28 cellular contexts compared by ENCODE assay signal in the genomic region with DNA sequence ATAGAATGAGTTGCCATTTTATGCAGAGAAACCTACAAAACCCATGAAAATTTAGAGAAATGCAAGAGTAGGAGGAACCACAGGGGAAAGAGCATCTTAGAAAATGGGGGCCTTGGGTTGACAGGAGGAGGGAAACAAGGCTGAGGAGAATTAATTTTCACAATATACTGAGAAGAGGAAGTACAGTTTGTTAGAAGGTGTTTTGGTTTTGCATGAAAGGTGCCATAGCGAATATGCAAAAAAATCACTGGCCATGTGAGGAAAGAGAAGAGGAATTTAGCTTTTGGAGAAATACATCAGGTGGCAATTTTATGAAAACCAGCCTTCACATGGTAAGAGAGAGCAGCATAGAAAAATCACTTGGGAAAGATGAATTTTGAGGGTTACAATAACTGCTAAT.
"Had no signal": no experiment of that assay in that cellular context is flagged by ENCODE, and none has a peak within 500 bp of the region (broad histone marks: within the 10 kb centered on the region; RNA-seq: fewer than 3 reads in every experiment).

No MANE protein-coding gene starts in this region.

- H3K27ac Mint-ChIP-seq: naive thymus-derived CD8-positive, alpha-beta T cell; nephron; stimulated activated naive B cell treated with anti-CD40 and anti-IgM and Interleukin-4, amounts not matched to agents 10 μg/mL and 1 μg/mL and 100 μg/mL, for 72 hours had no signal

- H3K27ac ChIP-seq: left ventricle myocardium inferior, pancreas, prostate gland, skin epidermis, stomach, testis, thyroid gland, upper lobe of left lung, vagina had no signal

- H3K4me1 ChIP-seq: pancreas, prostate gland, testis, upper lobe of left lung, vagina had no signal

- DNase-seq: islet precursor cell; left ventricle myocardium inferior; midbrain; naive thymus-derived CD8-positive, alpha-beta T cell; nucleus accumbens; pancreas; posterior cingulate gyrus; retina; right cardiac atrium; stimulated activated CD4-positive, alpha-beta T cell treated with anti-CD3 and anti-CD28 coated beads, Interleukin-12 subunit alpha, Interleukin-12 subunit beta, amount 100 ng/mL, for 4 hours; stimulated activated CD4-positive, alpha-beta T cell treated with anti-CD3 and anti-CD28 coated beads, Interleukin-15, amount 100 ng/mL, for 24 hours; stimulated activated CD4-positive, alpha-beta T cell treated with anti-CD3 and anti-CD28 coated beads, Interleukin-2, amount 100 ng/mL, for 24 hours; stimulated activated CD4-positive, alpha-beta T cell treated with anti-CD3 and anti-CD28 coated beads, Interleukin-4, amount 100 ng/mL, for 1 hour; stimulated activated naive B cell treated with anti-CD40 and anti-IgM and Interleukin-4, amounts not matched to agents 10 μg/mL and 1 μg/mL and 100 μg/mL, for 72 hours; stimulated activated naive CD8-positive, alpha-beta T cell treated with anti-CD3 and anti-CD28 coated beads, Interleukin-15, Interleukin-2, amounts not matched to agents 100 U/mL and 50 U/mL, for 24 hours; stomach; testis; upper lobe of left lung had no signal

- H3K4me3 Mint-ChIP-seq: naive thymus-derived CD8-positive, alpha-beta T cell; nephron; neural crest cell; stimulated activated naive B cell treated with anti-CD40 and anti-IgM and Interleukin-4, amounts not matched to agents 10 μg/mL and 1 μg/mL and 100 μg/mL, for 72 hours had no signal

- H3K36me3 Mint-ChIP-seq: naive thymus-derived CD8-positive, alpha-beta T cell; stimulated activated naive B cell treated with anti-CD40 and anti-IgM and Interleukin-4, amounts not matched to agents 10 μg/mL and 1 μg/mL and 100 μg/mL, for 72 hours had no signal

- H3K36me3 ChIP-seq: left ventricle myocardium inferior, pancreas, prostate gland, stomach, thyroid gland, upper lobe of left lung, vagina had no signal

- H3K9me3 ChIP-seq: left ventricle myocardium inferior, mucosa of descending colon, pancreas, prostate gland, stomach, testis, thyroid gland, transverse colon, upper lobe of left lung, vagina had no signal

- H3K9me3 Mint-ChIP-seq: naive thymus-derived CD8-positive, alpha-beta T cell; nephron; neural crest cell had no signal

- ATAC-seq: naive thymus-derived CD8-positive, alpha-beta T cell; pancreas; right cardiac atrium; sciatic nerve; stimulated activated naive B cell treated with anti-CD40 and anti-IgM and Interleukin-4, amounts not matched to agents 10 μg/mL and 1 μg/mL and 100 μg/mL, for 72 hours; stimulated activated naive CD8-positive, alpha-beta T cell treated with anti-CD3 and anti-CD28 coated beads, Interleukin-15, Interleukin-2, amounts not matched to agents 100 U/mL and 50 U/mL, for 24 hours had no signal

- H3K4me3 ChIP-seq: left ventricle myocardium inferior, lung, mucosa of descending colon, pancreas, prostate gland, skin epidermis, stomach, testis, thyroid gland, transverse colon, upper lobe of left lung, vagina had no signal

- H3K27me3 ChIP-seq: pancreas, stomach, testis, thyroid gland, transverse colon, upper lobe of left lung, vagina had no signal
